In genomic region chr3:5021571-5022092, GRCh38 we compare ENCODE assay signal across 10 cellular contexts. TPM values are rescaled to one million over a fixed set of nuclear protein-coding genes. Genes with fewer than 3 reads are reported as not detected.
DNase-seq lines count a peak whose midpoint lies in the region; ATAC-seq, FAIRE-seq and TF ChIP-seq lines count a peak whose summit lies in the region.
"Had no signal": no experiment of that assay in that cellular context is flagged by ENCODE, and none has a peak within 500 bp of the region (broad histone marks: within the 10 kb centered on the region; RNA-seq: fewer than 3 reads in every experiment).

No MANE protein-coding gene starts in this region.

- no peak overlapping the region for H4K8ac ChIP-seq in neuronal stem cell (ENCODE audit: low read depth, low read length)

- H2AFZ ChIP-seq in OCI-LY3 (ENCODE audit: low read depth, low read length) (no peak overlapping the region), neuronal stem cell (ENCODE audit: low read length) (no peak overlapping the region)

- H3K4me3 ChIP-seq in OCI-LY3 (ENCODE audit: low read length) (no peak overlapping the region), bronchial epithelial cell (ENCODE audit: low read depth, low read length) (no peak overlapping the region), neuronal stem cell (ENCODE audit: low read length in 2 of 2) (no peak overlapping the region)
- H3K4me3 ChIP-seq: left ventricle myocardium inferior had no signal

- CTCF ChIA-PET in Calu3 (lab: Charles Lee), result interaction anchor here (0.6 to 1.5 kb wide), 4 partner anchors 18 to 44 kb away, joined by 3 to 4 read pairs (median 3); partner anchors contain the start of gene BHLHE40

- no peak overlapping the region for H3K4me3 Mint-ChIP-seq in Calu3 (ENCODE audit: low read depth, unreplicated experiment)
- H3K4me3 Mint-ChIP-seq in natural killer cell treated with Interleukin-12 subunit alpha and Interleukin-12 subunit beta and Interleukin-15 and Interleukin-18, amount 100 ng/mL, for 72 hours, result peak overlapping the region; percentile 80

- intact Hi-C loops in Calu3 (cut with micrococcal nuclease; ENCODE audit: unreplicated experiment), result no loop called here

- BruUV-seq in Calu3 (replicated peaks; lab: Mats Ljungman, UMichigan), result no TSS peak

- no peaks in the 10 kb centered on the region for H3K36me3 ChIP-seq in OCI-LY3 (replicated peaks; ENCODE audit: low read depth, low read length)
- H3K36me3 ChIP-seq in bronchial epithelial cell (ENCODE audit: control insufficient read depth, insufficient read depth, low read length), result no peaks in the 10 kb centered on the region
- no peaks in the 10 kb centered on the region for H3K36me3 ChIP-seq in neuronal stem cell (replicated peaks in 1 of 2; ENCODE audit: control insufficient read depth in 2 of 2, insufficient read depth in 2 of 2, low read length in 2 of 2)
- H3K36me3 ChIP-seq: left ventricle myocardium inferior had no signal

- no peaks in the 10 kb centered on the region for H3K27me3 Mint-ChIP-seq in Calu3 (ENCODE audit: unreplicated experiment)
- no peaks in the 10 kb centered on the region for H3K27me3 Mint-ChIP-seq in natural killer cell treated with Interleukin-12 subunit alpha and Interleukin-12 subunit beta and Interleukin-15 and Interleukin-18, amount 100 ng/mL, for 72 hours

- peaks cover 49% of the 10 kb centered on the region for H3K27me3 ChIP-seq in OCI-LY3 (ENCODE audit: low read depth, low read length)
- H3K27me3 ChIP-seq in bronchial epithelial cell (ENCODE audit: control insufficient read depth, insufficient read depth, low read length), result no peaks in the 10 kb centered on the region
- H3K27me3 ChIP-seq in neuronal stem cell (ENCODE audit: control insufficient read depth in 3 of 3, insufficient read depth in 3 of 3, low read depth in 1 of 3, low read length in 3 of 3), result no peaks in the 10 kb centered on the region

- peak; percentile 38 to 65 for ATAC-seq in natural killer cell treated with Interleukin-12 subunit alpha and Interleukin-12 subunit beta and Interleukin-15 and Interleukin-18, amount 100 ng/mL, for 72 hours
- no peak for ATAC-seq in GM19452 (IDR thresholded peaks at IDR 0.05; ENCODE audit: unreplicated experiment)
- no peak for ATAC-seq in GM19395 (IDR thresholded peaks at IDR 0.05; ENCODE audit: unreplicated experiment)

- FAIRE-seq in bronchial epithelial cell (lab: Jason Lieb, UNC), result no peak

- H3K27ac Mint-ChIP-seq in Calu3 (ENCODE audit: unreplicated experiment), result peak overlapping the region; percentile 100
- peak overlapping the region; percentile 88 to 94 for H3K27ac Mint-ChIP-seq in natural killer cell treated with Interleukin-12 subunit alpha and Interleukin-12 subunit beta and Interleukin-15 and Interleukin-18, amount 100 ng/mL, for 72 hours

- H3K4me2 ChIP-seq in OCI-LY3 (ENCODE audit: low read length), result peak overlapping the region; percentile 22
- no peak overlapping the region for H3K4me2 ChIP-seq in neuronal stem cell (ENCODE audit: insufficient read depth, low read length, poor library complexity, severe bottlenecking)

- H3K9me3 ChIP-seq in OCI-LY3 (ENCODE audit: insufficient read depth, low read length), result no peaks in the 10 kb centered on the region
- H3K9me3 ChIP-seq in neuronal stem cell (replicated peaks in 1 of 2; ENCODE audit: control insufficient read depth in 2 of 2, insufficient read depth in 1 of 2, low read depth in 1 of 2, low read length in 2 of 2), result no peaks in the 10 kb centered on the region
- H3K9me3 ChIP-seq: left ventricle myocardium inferior had no signal

- no peaks in the 10 kb centered on the region for H3K9me3 Mint-ChIP-seq in Calu3 (ENCODE audit: low read depth, unreplicated experiment)
- H3K9me3 Mint-ChIP-seq in natural killer cell treated with Interleukin-12 subunit alpha and Interleukin-12 subunit beta and Interleukin-15 and Interleukin-18, amount 100 ng/mL, for 72 hours, result peaks cover 3% of the 10 kb centered on the region

- H3K9ac ChIP-seq in OCI-LY3 (ENCODE audit: low read length) (no peak overlapping the region), neuronal stem cell (ENCODE audit: low read depth, low read length, poor library complexity) (no peak overlapping the region)

- H2AK5ac ChIP-seq in neuronal stem cell (ENCODE audit: low read depth, low read length), result no peak overlapping the region

- no peak overlapping the region for H3K18ac ChIP-seq in neuronal stem cell (ENCODE audit: low read length)

- no peak overlapping the region for H2BK5ac ChIP-seq in neuronal stem cell (ENCODE audit: low read length)

- H3K36me3 Mint-ChIP-seq in Calu3 (ENCODE audit: insufficient read depth, unreplicated experiment), result peaks cover 27% of the 10 kb centered on the region
- no peaks in the 10 kb centered on the region for H3K36me3 Mint-ChIP-seq in natural killer cell treated with Interleukin-12 subunit alpha and Interleukin-12 subunit beta and Interleukin-15 and Interleukin-18, amount 100 ng/mL, for 72 hours

- no peak overlapping the region for H2BK12ac ChIP-seq in neuronal stem cell (ENCODE audit: low read length)

- no peak overlapping the region for H3K4ac ChIP-seq in neuronal stem cell (ENCODE audit: low read length)

- no peak overlapping the region for H3K14ac ChIP-seq in neuronal stem cell (ENCODE audit: low read length)

- peaks cover 58% of the 10 kb centered on the region for H3K4me1 Mint-ChIP-seq in Calu3 (ENCODE audit: low read depth, unreplicated experiment)
- H3K4me1 Mint-ChIP-seq in natural killer cell treated with Interleukin-12 subunit alpha and Interleukin-12 subunit beta and Interleukin-15 and Interleukin-18, amount 100 ng/mL, for 72 hours (ENCODE audit: low read depth in 2 of 2), result peaks cover 78 to 83% of the 10 kb centered on the region in 2 donors

- no peaks in the 10 kb centered on the region for H4K20me1 ChIP-seq in OCI-LY3 (ENCODE audit: insufficient read depth, low read length)

- H3K23ac ChIP-seq in neuronal stem cell (ENCODE audit: low read depth, low read length, poor library complexity), result no peak overlapping the region

- no peak for TF ChIP-seq CTCF in Calu3 (IDR thresholded peaks at IDR 0.05; ENCODE audit: unreplicated experiment)
- TF ChIP-seq CTCF in OCI-LY3 (IDR thresholded peaks at IDR 0.05; ENCODE audit: low read depth, low read length), result no peak
- TF ChIP-seq CTCF in bronchial epithelial cell (IDR thresholded peaks at IDR 0.05; ENCODE audit: insufficient read depth, low read length, severe bottlenecking), result no peak

- WGBS in neuronal stem cell (ENCODE audit: extremely low coverage in 2 of 2, insufficient read length in 2 of 2, insufficient replicate concordance in 1 of 2), 2 donors, result no CpG with 5 or more reads among the region's 8 CpGs

- no peaks in the 10 kb centered on the region for H3K79me1 ChIP-seq in neuronal stem cell (ENCODE audit: low read depth, low read length)

- H4K91ac ChIP-seq in neuronal stem cell (ENCODE audit: low read depth, low read length, poor library complexity), result no peak overlapping the region

- H3K27ac ChIP-seq in OCI-LY3 (ENCODE audit: low read length), result no peak overlapping the region; the same call in 1 of the 2 replicates
- H3K27ac ChIP-seq in neuronal stem cell (replicated peaks; ENCODE audit: low read length), result no peak overlapping the region
- H3K27ac ChIP-seq: left ventricle myocardium inferior had no signal

- H3K4me1 ChIP-seq in OCI-LY3 (ENCODE audit: low read length) (peaks cover 31% of the 10 kb centered on the region), neuronal stem cell (ENCODE audit: control insufficient read depth in 2 of 2, insufficient read depth in 1 of 2, low read depth in 1 of 2, low read length in 2 of 2) (peaks cover 2 to 3% of the 10 kb centered on the region in 2 donors)

- H3K79me2 ChIP-seq in OCI-LY3 (ENCODE audit: low read length), result no peaks in the 10 kb centered on the region

- no peak overlapping the region for H2BK15ac ChIP-seq in neuronal stem cell (ENCODE audit: low read length)

- H2BK120ac ChIP-seq in neuronal stem cell (ENCODE audit: low read depth, low read length), result no peak overlapping the region

- DNase-seq in Calu3 (no peak), bronchial epithelial cell (ENCODE audit: low read depth) (peak; percentile 96), neuronal stem cell (ENCODE audit: low spot score) (no peak), GM03348 (ENCODE audit: low spot score) (no peak)
- DNase-seq in natural killer cell treated with Interleukin-12 subunit alpha and Interleukin-12 subunit beta and Interleukin-15 and Interleukin-18, amount 100 ng/mL, for 72 hours (ENCODE audit: low spot score), result no peak
- DNase-seq: left ventricle myocardium inferior, NCI-H1092 treated with DMSO at 0.1 percent for 48 hours had no signal

RNA-seq across cellular contexts. Expression of gene BHLHE40, which starts 42.4 kb away (rescaled TPM):
- total RNA-seq in Calu3 (2022) (62.2 and 71.9 TPM in 2 replicates), bronchial epithelial cell (38.5 and 42.9 TPM in 2 replicates)
- 100 to 1,000 TPM; 579 to 941 TPM for total RNA-seq in natural killer cell treated with Interleukin-12 subunit alpha and Interleukin-12 subunit beta and Interleukin-15 and Interleukin-18, amount 100 ng/mL, for 72 hours
- 0.20 TPM for polyA plus RNA-seq in neuronal stem cell (2013, experiment 1 of 2)
- 0.22 TPM for polyA plus RNA-seq in neuronal stem cell (2013, experiment 2 of 2)

Comparison
In these comparisons a context has a peak if more than half of its experiments do, and no peak if none do; other contexts are left out.
1. ATAC-seq: peak in natural killer cell treated with Interleukin-12 subunit alpha and Interleukin-12 subunit beta and Interleukin-15 and Interleukin-18, amount 100 ng/mL, for 72 hours (2 of 2); none in GM19452 (single experiment) and GM19395 (single experiment).